In the genomic region with DNA sequence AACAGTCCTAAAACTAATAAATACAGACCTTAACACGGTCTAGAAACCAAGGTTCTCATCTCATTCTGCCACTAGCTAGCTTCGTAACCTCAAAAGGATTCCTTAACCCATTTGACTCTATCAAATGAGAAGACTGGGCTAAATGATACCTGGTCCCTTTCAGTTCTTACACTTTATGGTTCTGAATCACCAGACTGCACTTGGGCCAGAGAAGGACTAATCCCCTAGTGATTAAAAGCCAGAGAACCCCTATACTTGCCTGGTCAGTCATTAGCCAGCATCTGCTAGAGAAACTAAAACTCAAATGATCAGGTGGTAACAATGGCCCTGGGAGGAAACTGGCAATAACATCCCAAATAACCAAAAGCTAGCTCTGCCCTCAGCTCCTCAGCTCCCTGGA, we compare ENCODE assay signal across 19 cellular contexts. TPM values are rescaled to one million over a fixed set of nuclear protein-coding genes. Genes with fewer than 3 reads are reported as not detected.
DNase-seq lines count a peak whose midpoint lies in the region; ATAC-seq and TF ChIP-seq lines count a peak whose summit lies in the region.
"Had no signal": no experiment of that assay in that cellular context is flagged by ENCODE, and none has a peak within 500 bp of the region (broad histone marks: within the 10 kb centered on the region; RNA-seq: fewer than 3 reads in every experiment).

No MANE protein-coding gene starts in this region.

- peaks cover 19% of the 10 kb centered on the region for H3K9me3 ChIP-seq in CD4-positive, alpha-beta T cell (ENCODE audit: control insufficient read depth, low read length)

- intact Hi-C loops in CD4-positive, alpha-beta T cell (cut with DNase I, micrococcal nuclease): no loop called here

- H3K27ac Mint-ChIP-seq in CD4-positive, alpha-beta T cell: peak overlapping the region; percentile 70
- H3K27ac Mint-ChIP-seq in activated naive CD8-positive, alpha-beta T cell treated with anti-CD3 and anti-CD28 coated beads, Interleukin-2, amount 50 U/mL, for 24 hours: peak overlapping the region; percentile 47
- no peak overlapping the region for H3K27ac Mint-ChIP-seq in glutamatergic neuron (ENCODE audit: unreplicated experiment)
- H3K27ac Mint-ChIP-seq: activated CD8-positive, alpha-beta memory T cell treated with anti-CD3 and anti-CD28 coated beads, Interleukin-2, amount 10 ng/mL, durations not matched to agents 7 days and 5 days had no signal

- peaks cover 17% of the 10 kb centered on the region for H3K9me3 Mint-ChIP-seq in CD4-positive, alpha-beta T cell
- H3K9me3 Mint-ChIP-seq in activated naive CD8-positive, alpha-beta T cell treated with anti-CD3 and anti-CD28 coated beads, Interleukin-2, amount 50 U/mL, for 24 hours: peaks cover 38% of the 10 kb centered on the region
- peaks cover 24% of the 10 kb centered on the region for H3K9me3 Mint-ChIP-seq in glutamatergic neuron (ENCODE audit: unreplicated experiment)

- no peak for DNase-seq in CD4-positive, alpha-beta T cell
- DNase-seq in activated naive CD8-positive, alpha-beta T cell treated with anti-CD3 and anti-CD28 coated beads, Interleukin-2, amount 50 U/mL, for 24 hours: no peak
- DNase-seq in cortex of kidney (lab: John Stamatoyannopoulos, UW) (no peak), cerebellum (ENCODE audit: low spot score) (no peak), glutamatergic neuron (no peak)
- DNase-seq: activated CD8-positive, alpha-beta memory T cell treated with anti-CD3 and anti-CD28 coated beads, Interleukin-2, amount 10 ng/mL, durations not matched to agents 7 days and 5 days; activated gamma-delta T cell treated with Interleukin-2 at 50 U/mL for 16 hours; Caco-2; heart right ventricle; immature natural killer cell; NCI-H1436; NCI-H748 treated with DMSO at 0.1 percent for 48 hours; OCI-M1; SHP77 treated with DMSO at 0.1 percent for 48 hours; T-helper 17 cell had no signal

- TF ChIP-seq CTCF in CD4-positive, alpha-beta T cell (IDR thresholded peaks at IDR 0.05): no peak
- no peak for TF ChIP-seq CTCF in glutamatergic neuron (IDR thresholded peaks at IDR 0.05; ENCODE audit: partially characterized antibody, unreplicated experiment)

- H3K4me1 Mint-ChIP-seq in CD4-positive, alpha-beta T cell (ENCODE audit: low read depth): peaks cover 76% of the 10 kb centered on the region
- H3K4me1 Mint-ChIP-seq in activated naive CD8-positive, alpha-beta T cell treated with anti-CD3 and anti-CD28 coated beads, Interleukin-2, amount 50 U/mL, for 24 hours: peaks cover 69% of the 10 kb centered on the region
- peaks cover 2% of the 10 kb centered on the region for H3K4me1 Mint-ChIP-seq in glutamatergic neuron (ENCODE audit: low read depth, unreplicated experiment)

- H3K27me3 ChIP-seq in CD4-positive, alpha-beta T cell (ENCODE audit: control insufficient read depth, insufficient read depth, low read length): no peaks in the 10 kb centered on the region
- H3K27me3 ChIP-seq: heart right ventricle had no signal

- H3K4me3 Mint-ChIP-seq in CD4-positive, alpha-beta T cell: peak overlapping the region; percentile 30
- no peak overlapping the region for H3K4me3 Mint-ChIP-seq in activated naive CD8-positive, alpha-beta T cell treated with anti-CD3 and anti-CD28 coated beads, Interleukin-2, amount 50 U/mL, for 24 hours
- no peak overlapping the region for H3K4me3 Mint-ChIP-seq in glutamatergic neuron (ENCODE audit: unreplicated experiment)
- H3K4me3 Mint-ChIP-seq: activated CD8-positive, alpha-beta memory T cell treated with anti-CD3 and anti-CD28 coated beads, Interleukin-2, amount 10 ng/mL, durations not matched to agents 7 days and 5 days; immature natural killer cell; T-helper 17 cell; WTC11 had no signal

- no peaks in the 10 kb centered on the region for H3K27me3 Mint-ChIP-seq in CD4-positive, alpha-beta T cell
- H3K27me3 Mint-ChIP-seq in activated naive CD8-positive, alpha-beta T cell treated with anti-CD3 and anti-CD28 coated beads, Interleukin-2, amount 50 U/mL, for 24 hours: no peaks in the 10 kb centered on the region
- peaks cover 5% of the 10 kb centered on the region for H3K27me3 Mint-ChIP-seq in glutamatergic neuron (ENCODE audit: unreplicated experiment)
- H3K27me3 Mint-ChIP-seq: activated CD8-positive, alpha-beta memory T cell treated with anti-CD3 and anti-CD28 coated beads, Interleukin-2, amount 10 ng/mL, durations not matched to agents 7 days and 5 days; T-helper 17 cell had no signal

- POLR2A ChIA-PET in CD4-positive, alpha-beta T cell (lab: Charles Lee): interaction anchor here (1.4 to 4.6 kb wide), 5 partner anchors 11 to 50 kb away, joined by 3 to 44 read pairs (median 11); a partner anchor contains a TSS

- CTCF ChIA-PET in CD4-positive, alpha-beta T cell (lab: Charles Lee): interaction anchor here (1.1 kb wide), 1 partner anchor 13 kb away, joined by 3 read pairs; no protein-coding TSS in a partner anchor

- H3K27ac ChIP-seq in CD4-positive, alpha-beta T cell (ENCODE audit: low read depth, low read length): no peak overlapping the region

- H3K36me3 Mint-ChIP-seq in CD4-positive, alpha-beta T cell (ENCODE audit: low read depth): peaks cover 92% of the 10 kb centered on the region
- peaks cover 96% of the 10 kb centered on the region for H3K36me3 Mint-ChIP-seq in activated naive CD8-positive, alpha-beta T cell treated with anti-CD3 and anti-CD28 coated beads, Interleukin-2, amount 50 U/mL, for 24 hours (ENCODE audit: low read depth)
- peaks cover 31% of the 10 kb centered on the region for H3K36me3 Mint-ChIP-seq in glutamatergic neuron (ENCODE audit: unreplicated experiment)

- ATAC-seq in CD4-positive, alpha-beta T cell (ENCODE audit: poor library complexity): no peak
- peak; percentile 39 for ATAC-seq in GM18508 (IDR thresholded peaks at IDR 0.05; ENCODE audit: insufficient read depth, unreplicated experiment)
- ATAC-seq in HG02870 (IDR thresholded peaks at IDR 0.05; ENCODE audit: unreplicated experiment): peak; percentile 45
- ATAC-seq in activated naive CD8-positive, alpha-beta T cell treated with anti-CD3 and anti-CD28 coated beads, Interleukin-2, amount 50 U/mL, for 24 hours: no peak
- no peak for ATAC-seq in HG03342 (IDR thresholded peaks at IDR 0.05; ENCODE audit: unreplicated experiment)
- ATAC-seq: activated CD8-positive, alpha-beta memory T cell treated with anti-CD3 and anti-CD28 coated beads, Interleukin-2, amount 10 ng/mL, durations not matched to agents 7 days and 5 days; heart right ventricle; T-helper 17 cell; WTC11 had no signal

RNA-seq across cellular contexts. Expression of a gene that starts 16.8 kb away (rescaled TPM):
- 100 to 1,000 TPM; 158 to 161 TPM for total RNA-seq in CD4-positive, alpha-beta T cell
- total RNA-seq in cerebellum: 14.5 TPM
- total RNA-seq in glutamatergic neuron (ENCODE audit: unreplicated experiment): 4.3 TPM

RNA-seq across cellular contexts. Expression of a gene that starts 50.5 kb away (rescaled TPM):
- total RNA-seq in CD4-positive, alpha-beta T cell: 100 to 1,000 TPM; 114 to 115 TPM
- total RNA-seq in cerebellum: 304 TPM
- total RNA-seq in glutamatergic neuron (ENCODE audit: unreplicated experiment): 168 TPM

Comparison
In these comparisons a context has a peak if more than half of its experiments do, and no peak if none do; other contexts are left out.
1. ATAC-seq: peak in GM18508 (single experiment) and HG02870 (single experiment); none in CD4-positive, alpha-beta T cell (single experiment), activated naive CD8-positive, alpha-beta T cell treated with anti-CD3 and anti-CD28 coated beads, Interleukin-2, amount 50 U/mL, for 24 hours (single experiment) and HG03342 (single experiment).
2. RNA of a gene that starts 16.8 kb away (total RNA-seq): 158 to 161 TPM in CD4-positive, alpha-beta T cell; 14.5 TPM in cerebellum (single experiment) and 4.3 TPM in glutamatergic neuron (single experiment); every median in the first group is over 10 times any median in the second.